ENCODE assay signal across 8 cellular contexts in the genomic region with DNA sequence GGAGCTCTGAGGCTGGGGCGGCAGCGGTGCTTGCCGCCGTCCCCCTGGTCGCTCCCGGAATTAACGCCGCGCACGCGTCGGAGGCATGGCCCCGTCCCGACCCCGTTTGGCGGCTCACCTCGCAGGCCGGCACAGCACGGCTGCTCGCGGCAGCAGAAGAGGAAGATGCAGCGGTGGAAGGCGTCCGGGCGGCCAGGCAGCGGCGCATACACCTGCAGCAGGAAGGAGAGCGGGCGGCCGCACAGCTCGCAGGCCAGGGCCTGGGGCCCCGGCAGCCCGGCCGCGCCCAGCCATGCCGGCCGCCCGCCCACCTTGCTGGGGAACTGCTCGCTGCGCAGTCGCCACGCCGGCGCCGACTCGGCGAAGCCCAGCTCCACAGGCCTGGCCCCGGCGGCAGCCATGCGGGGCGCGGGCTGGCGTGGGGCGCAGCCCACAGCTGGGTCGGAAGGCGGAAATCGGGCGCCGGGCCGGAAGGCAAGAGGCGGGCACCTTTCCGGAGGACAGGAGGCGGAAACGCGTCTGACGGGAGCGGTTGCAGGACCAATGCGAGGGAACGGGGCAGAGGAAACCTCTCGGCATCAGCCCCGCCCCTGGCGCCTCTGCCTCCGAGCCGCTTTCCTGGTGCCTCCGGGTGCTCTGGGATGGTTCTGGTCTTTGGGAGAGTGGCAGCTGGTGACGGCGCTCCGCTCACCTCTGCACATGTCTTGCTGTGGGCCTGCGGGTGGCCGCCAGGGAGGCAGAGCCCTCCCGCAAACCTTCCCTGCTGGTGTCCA. TPM values are rescaled to one million over a fixed set of nuclear protein-coding genes. Genes with fewer than 3 reads are reported as not detected.
DNase-seq lines count a peak whose midpoint lies in the region; ATAC-seq, FAIRE-seq and TF ChIP-seq lines count a peak whose summit lies in the region.

A gene with protein sequence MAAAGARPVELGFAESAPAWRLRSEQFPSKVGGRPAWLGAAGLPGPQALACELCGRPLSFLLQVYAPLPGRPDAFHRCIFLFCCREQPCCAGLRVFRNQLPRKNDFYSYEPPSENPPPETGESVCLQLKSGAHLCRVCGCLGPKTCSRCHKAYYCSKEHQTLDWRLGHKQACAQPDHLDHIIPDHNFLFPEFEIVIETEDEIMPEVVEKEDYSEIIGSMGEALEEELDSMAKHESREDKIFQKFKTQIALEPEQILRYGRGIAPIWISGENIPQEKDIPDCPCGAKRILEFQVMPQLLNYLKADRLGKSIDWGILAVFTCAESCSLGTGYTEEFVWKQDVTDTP (minus strand): TSS at position 457 of the 773 bp plus-strand sequence. CDS start 56 bp downstream, at position 401.

- peak within 1 kb of the TSS; percentile 74 to 88 (median 84) for H3K9ac ChIP-seq in H1 (replicated peaks in 1 of 4; ENCODE audit: extremely low read depth in 1 of 4, low read depth in 3 of 4, low read length in 3 of 4)
- H3K9ac ChIP-seq in mesendoderm (ENCODE audit: low read length) = peak within 1 kb of the TSS; percentile 86

- peaks cover 5% of the 10 kb centered on the region for H3K23me2 ChIP-seq in H1 (ENCODE audit: low read depth, low read length)

- no peak within 1 kb of the TSS for H3K14ac ChIP-seq in H1 (ENCODE audit: insufficient read length)

- DNase-seq in COLO829 (ENCODE audit: low spot score) (peak; percentile 90), HTR-8/SVneo (ENCODE audit: insufficient read length, low spot score) (peak; percentile 91), NOMO-1 treated with DMSO at 0.1 percent for 48 hours (lab: John Stamatoyannopoulos, UW; ENCODE audit: unreplicated experiment) (peak; percentile 96), H1 (ENCODE audit: low read depth in 1 of 2, low spot score in 2 of 2) (peak; percentile 70 to 89), mesendoderm (peak; percentile 97)
- DNase-seq in activated CD8-positive, alpha-beta memory T cell treated with anti-CD3 and anti-CD28 coated beads for 48 hours (ENCODE audit: low read depth in 2 of 3, low spot score in 2 of 3) = peak; percentile 54 to 85 (median 81)
- DNase-seq in stimulated activated CD8-positive, alpha-beta memory T cell treated with anti-CD3 and anti-CD28 coated beads, Interleukin-15, amount 100 ng/mL, for 1 hour (ENCODE audit: low read depth) = peak; percentile 79

- no peaks in the 10 kb centered on the region for H3K27me3 ChIP-seq in H1 (replicated peaks in 1 of 4; ENCODE audit: control insufficient read depth in 3 of 4, extremely low read depth in 1 of 4, insufficient read depth in 3 of 4, low read length in 3 of 4)
- H3K27me3 ChIP-seq in mesendoderm (ENCODE audit: insufficient read depth, low read length, poor library complexity) = no peaks in the 10 kb centered on the region

- H2BK15ac ChIP-seq in H1 (ENCODE audit: low read length) (no peak within 1 kb of the TSS; the same call in 1 of the 2 replicates), mesendoderm (replicated peaks; ENCODE audit: low read depth) (no peak within 1 kb of the TSS)

- H3K4me3 ChIP-seq in H1 (ENCODE audit: extremely low read depth in 1 of 4, insufficient read depth in 2 of 4, low read depth in 3 of 4, low read length in 4 of 4) = peak within 1 kb of the TSS; percentile 67 to 89 (median 82)
- peak within 1 kb of the TSS; percentile 86 for H3K4me3 ChIP-seq in mesendoderm (ENCODE audit: low read length)

- H2BK5ac ChIP-seq in H1 (ENCODE audit: low read depth, low read length) (peak within 1 kb of the TSS; percentile 94), mesendoderm (ENCODE audit: low read length) (peak within 1 kb of the TSS; percentile 61)

- H2BK120ac ChIP-seq in H1 (replicated peaks; ENCODE audit: low read depth, low read length) = peak within 1 kb of the TSS; percentile 65
- no peak within 1 kb of the TSS for H2BK120ac ChIP-seq in mesendoderm (ENCODE audit: low read depth, low read length)

- H4K20me1 ChIP-seq in H1 (replicated peaks in 1 of 2; ENCODE audit: control insufficient read depth in 1 of 2, insufficient read depth in 2 of 2, low read length in 2 of 2) = peaks cover 0 to 2% of the 10 kb centered on the region in 2 experiments

- peak within 1 kb of the TSS; percentile 73 for H3K27ac ChIP-seq in H1 (ENCODE audit: low read depth, low read length)
- peak within 1 kb of the TSS; percentile 49 for H3K27ac ChIP-seq in mesendoderm (ENCODE audit: low read depth, low read length)

- no peaks in the 10 kb centered on the region for H3K79me1 ChIP-seq in H1 (ENCODE audit: low read depth, low read length)
- peaks cover 8% of the 10 kb centered on the region for H3K79me1 ChIP-seq in mesendoderm (ENCODE audit: low read length)

- WGBS in H1 (ENCODE audit: extremely low coverage in 1 of 2, insufficient coverage in 1 of 2, insufficient read length in 1 of 2, insufficient replicate concordance in 2 of 2, low coverage in 1 of 2, low lambda C conversion rate in 2 of 2, missing lambda C conversion rate in 1 of 2), 2 experiments = 2% methylated on average over 67 of the region's 81 CpGs; no CpG with 5 or more reads in 1 of the 2 experiments
- WGBS in mesendoderm (ENCODE audit: extremely low coverage, insufficient coverage, low lambda C conversion rate) = no CpG with 5 or more reads among the region's 81 CpGs

- TF ChIP-seq EP300 in H1 (IDR thresholded peaks at IDR 0.05; ENCODE audit: borderline replicate concordance in 1 of 2, low read depth in 2 of 2, low read length in 2 of 2) = peak in 1 of 2 experiments; percentile 12; a peak in 1 of 3 replicates

- H2BK20ac ChIP-seq in H1 (ENCODE audit: low read length) = peak within 1 kb of the TSS; percentile 55; the same call in 1 of the 2 replicates

- FAIRE-seq in HTR-8/SVneo (lab: Jason Lieb, UNC) (no peak), H1 (lab: Jason Lieb, UNC) (no peak)

- H3K23ac ChIP-seq in H1 (ENCODE audit: insufficient read length) = no peak within 1 kb of the TSS
- peak within 1 kb of the TSS; percentile 82 for H3K23ac ChIP-seq in mesendoderm (ENCODE audit: low read length)

- TF ChIP-seq POLR2A in H1 (IDR thresholded peaks at IDR 0.05; ENCODE audit: control extremely low read depth in 1 of 2, low read depth in 2 of 2, low read length in 2 of 2) = peak in 1 of 2 experiments; percentile 71; a peak in 2 of 3 replicates

- peak within 1 kb of the TSS; percentile 74 for H3K56ac ChIP-seq in H1 (replicated peaks; ENCODE audit: insufficient read length, low read depth, low read length)
- peak within 1 kb of the TSS; percentile 99 for H3K56ac ChIP-seq in mesendoderm (ENCODE audit: low read length)

- H2BK12ac ChIP-seq in H1 (ENCODE audit: low read depth, low read length) = peak within 1 kb of the TSS; percentile 72; the same call in 1 of the 2 replicates

- peak in 1 of 3 experiments; percentile 3; a peak in 1 of 4 replicates for TF ChIP-seq CTCF in H1 (IDR thresholded peaks at IDR 0.05; ENCODE audit: control extremely low read depth in 1 of 3, insufficient read depth in 1 of 3, low read depth in 1 of 3, low read length in 3 of 3)

- peak within 1 kb of the TSS; percentile 95 for H3K18ac ChIP-seq in H1 (ENCODE audit: extremely low read depth, low read length)
- peak within 1 kb of the TSS; percentile 75 for H3K18ac ChIP-seq in mesendoderm (ENCODE audit: low read length)

- H4K91ac ChIP-seq in H1 (replicated peaks; ENCODE audit: insufficient read length, low read length) = peak within 1 kb of the TSS; percentile 88

- H3K4me2 ChIP-seq in H1 (ENCODE audit: insufficient read depth in 1 of 2, low read depth in 2 of 2, low read length in 2 of 2) (peak within 1 kb of the TSS; percentile 75 to 79), mesendoderm (ENCODE audit: low read length) (peak within 1 kb of the TSS; percentile 89)

- ATAC-seq in GM21367 (IDR thresholded peaks at IDR 0.05; ENCODE audit: unreplicated experiment) = peak; percentile 97

- peaks cover 8 to 31% (median 17%) of the 10 kb centered on the region in 4 experiments; a peak in 6 of 8 replicates for H3K36me3 ChIP-seq in H1 (ENCODE audit: control insufficient read depth in 2 of 4, insufficient read depth in 4 of 4, low read length in 3 of 4)
- peaks cover 7% of the 10 kb centered on the region for H3K36me3 ChIP-seq in mesendoderm (ENCODE audit: control insufficient read depth, insufficient read depth, low read length)

- H2AFZ ChIP-seq in H1 (ENCODE audit: low read length) = no peak within 1 kb of the TSS

- H3K79me2 ChIP-seq in H1 (ENCODE audit: control insufficient read depth in 1 of 2, insufficient read depth in 2 of 2, low read length in 2 of 2) = peaks cover 0 to 20% of the 10 kb centered on the region in 2 experiments; a peak in 2 of 4 replicates
- peaks cover 21% of the 10 kb centered on the region for H3K79me2 ChIP-seq in mesendoderm (ENCODE audit: control insufficient read depth, insufficient read depth, low read length)

- peaks cover 0 to 2% of the 10 kb centered on the region in 2 experiments; a peak in 1 of 4 replicates for H3K9me3 ChIP-seq in H1 (ENCODE audit: insufficient read depth in 2 of 2, low read depth in 1 of 2, low read length in 1 of 2)

- H2AK5ac ChIP-seq in H1 (ENCODE audit: low read depth, low read length) (no peak within 1 kb of the TSS), mesendoderm (ENCODE audit: low read length) (no peak within 1 kb of the TSS)

- CTCF ChIA-PET in H1 (lab: Charles Lee; ENCODE audit: partially characterized antibody) = interaction anchor here (0.7 to 1.7 kb wide), 9 partner anchors 9 to 885 kb away, joined by 3 to 9 read pairs (median 4); no protein-coding TSS in a partner anchor

- peak within 1 kb of the TSS; percentile 22 for H3K4ac ChIP-seq in H1 (replicated peaks; ENCODE audit: insufficient read length, low read depth, low read length)
- H3K4ac ChIP-seq in mesendoderm (ENCODE audit: low read depth, low read length) = peak within 1 kb of the TSS; percentile 74

- H4K8ac ChIP-seq in H1 (ENCODE audit: extremely low read depth, insufficient read depth, low read length) (peak within 1 kb of the TSS; percentile 66), mesendoderm (ENCODE audit: low read depth, low read length) (no peak within 1 kb of the TSS)

- TF ChIP-seq RAD21 in H1 (IDR thresholded peaks at IDR 0.05 in 1 of 2, conservative IDR thresholded peaks at IDR 0.05 in 1 of 2; ENCODE audit: low read depth in 2 of 2, low read length in 2 of 2) = no peak; a peak in 1 of 4 replicates

- H4K5ac ChIP-seq in H1 (ENCODE audit: insufficient read length, low read depth, low read length) (peak within 1 kb of the TSS; percentile 70), mesendoderm (ENCODE audit: low read length) (no peak within 1 kb of the TSS)

- peaks cover 2 to 6% (median 5%) of the 10 kb centered on the region in 4 experiments; a peak in 4 of 7 replicates for H3K4me1 ChIP-seq in H1 (replicated peaks in 1 of 4; ENCODE audit: control insufficient read depth in 3 of 4, insufficient read depth in 4 of 4, low read length in 3 of 4)
- peaks cover 2% of the 10 kb centered on the region for H3K4me1 ChIP-seq in mesendoderm (ENCODE audit: control insufficient read depth, low read depth, low read length)

- POLR2A ChIA-PET in H1 (lab: Charles Lee; ENCODE audit: partially characterized antibody) = interaction anchor here (0.9 to 4.0 kb wide), 10 partner anchors 8 to 30 kb away, joined by 3 to 37 read pairs (median 6); partner anchors contain the start of genes PSMB1 and TBP

RNA-seq across cellular contexts. Expression of the gene that starts here (rescaled TPM):
- 104 and 116 TPM in 2 replicates for total RNA-seq in H1 (2021; fragmentation: NEBNext Ultra II Directional; extraction: Animal tissue kit (Norgen Biotek cat#: 25700))
- 58.7 and 74.1 TPM in 2 replicates for polyA plus RNA-seq in H1 (2011; rRNA removed)
- 92.0 TPM for polyA plus RNA-seq in H1 (2011; cell fraction: cytosol; rRNA removed)
- polyA plus RNA-seq in H1 (2011; cell fraction: nucleus; rRNA removed) = 60.0 TPM
- 66.7 to 94.7 TPM (median 77.8 TPM) in 4 replicates for polyA plus RNA-seq in H1 (2012, experiment 1 of 2)
- 95.3 TPM for polyA plus RNA-seq in H1 (2012, experiment 2 of 2)
- 72.4 TPM for polyA plus RNA-seq in H1 (2013, experiment 1 of 2)
- 75.8 TPM for polyA plus RNA-seq in H1 (2013, experiment 2 of 2)
- polyA minus RNA-seq in H1 (2011; rRNA and poly(A)+ RNA removed) = 49.4 and 49.8 TPM in 2 replicates
- polyA minus RNA-seq in H1 (2011; cell fraction: cytosol; rRNA and poly(A)+ RNA removed) = 35.5 TPM
- 32.7 TPM for polyA minus RNA-seq in H1 (2011; cell fraction: nucleus; rRNA and poly(A)+ RNA removed)
- 101 TPM for polyA plus RNA-seq in mesendoderm (2013, experiment 1 of 2)
- 98.4 TPM for polyA plus RNA-seq in mesendoderm (2013, experiment 2 of 2)

Comparison
In these comparisons a context has a peak if more than half of its experiments do, and no peak if none do; other contexts are left out.
1. Peak in every context shown above with its lines: DNase-seq, ATAC-seq, H3K4me3 ChIP-seq and H3K27ac ChIP-seq.